ENCODE assay signal across 25 cellular contexts in genomic region chr2:206231669-206232286, GRCh38. TPM values are rescaled to one million over a fixed set of nuclear protein-coding genes. Genes with fewer than 3 reads are reported as not detected.
DNase-seq lines count a peak whose midpoint lies in the region; ATAC-seq and TF ChIP-seq lines count a peak whose summit lies in the region.
"Had no signal": no experiment of that assay in that cellular context is flagged by ENCODE, and none has a peak within 500 bp of the region (broad histone marks: within the 10 kb centered on the region; RNA-seq: fewer than 3 reads in every experiment).

No MANE protein-coding gene starts in this region.

- H3K4me3 Mint-ChIP-seq in GM23338 (no peak overlapping the region), neural progenitor cell (no peak overlapping the region)
- H3K4me3 Mint-ChIP-seq in activated CD8-positive, alpha-beta T cell treated with anti-CD3 and anti-CD28 coated beads, Interleukin-2, amount 10 ng/mL, durations not matched to agents 7 days and 5 days = no peak overlapping the region
- H3K4me3 Mint-ChIP-seq: CD8-positive, alpha-beta T cell had no signal

- H3K4me1 Mint-ChIP-seq in GM23338 (peaks cover 23% of the 10 kb centered on the region), neural progenitor cell (peaks cover 32% of the 10 kb centered on the region)
- no peaks in the 10 kb centered on the region for H3K4me1 Mint-ChIP-seq in activated CD8-positive, alpha-beta T cell treated with anti-CD3 and anti-CD28 coated beads, Interleukin-2, amount 10 ng/mL, durations not matched to agents 7 days and 5 days (ENCODE audit: low read depth)

- no peaks in the 10 kb centered on the region for H3K36me3 ChIP-seq in GM23338 (ENCODE audit: insufficient read depth)
- no peaks in the 10 kb centered on the region for H3K36me3 ChIP-seq in NT2/D1 (ENCODE audit: insufficient read depth, insufficient read length, low read length)
- no peaks in the 10 kb centered on the region for H3K36me3 ChIP-seq in neural progenitor cell
- H3K36me3 ChIP-seq: HAP-1, SJSA1 had no signal

- H2AFZ ChIP-seq in GM23338 (peak overlapping the region; percentile 66; the same call in 1 of the 2 replicates), neural progenitor cell (replicated peaks) (no peak overlapping the region)

- H4K20me1 ChIP-seq in GM23338 (replicated peaks; ENCODE audit: insufficient read depth) (no peaks in the 10 kb centered on the region), neural progenitor cell (ENCODE audit: low read depth) (no peaks in the 10 kb centered on the region)

- no peak for ATAC-seq in GM23338
- ATAC-seq in activated CD8-positive, alpha-beta T cell treated with anti-CD3 and anti-CD28 coated beads, Interleukin-2, amount 10 ng/mL, durations not matched to agents 7 days and 5 days = no peak
- ATAC-seq: CD8-positive, alpha-beta T cell; HepG2; K562; Right ventricle myocardium inferior had no signal

- H3K4me2 ChIP-seq in GM23338 (no peak overlapping the region), neural progenitor cell (peak overlapping the region; percentile 63)

- no peak overlapping the region for H3K4me3 ChIP-seq in GM23338
- no peak overlapping the region for H3K4me3 ChIP-seq in NT2/D1 (ENCODE audit: insufficient read length, low read depth)
- no peak overlapping the region for H3K4me3 ChIP-seq in neural progenitor cell
- H3K4me3 ChIP-seq: HAP-1, K562, SJSA1 had no signal

- H3K27me3 ChIP-seq in GM23338 (ENCODE audit: insufficient read depth) = no peaks in the 10 kb centered on the region
- H3K27me3 ChIP-seq in NT2/D1 (ENCODE audit: insufficient read depth, insufficient read length) = no peaks in the 10 kb centered on the region
- no peaks in the 10 kb centered on the region for H3K27me3 ChIP-seq in neural progenitor cell
- H3K27me3 ChIP-seq: SJSA1 had no signal

- H3K27ac ChIP-seq in GM23338 (ENCODE audit: low read depth) (no peak overlapping the region; the same call in 1 of the 2 replicates), neural progenitor cell (peak overlapping the region; percentile 53)
- H3K27ac ChIP-seq: HL-60, SJSA1 had no signal

- H3K9me2 ChIP-seq in GM23338 (ENCODE audit: insufficient read depth) = no peaks in the 10 kb centered on the region

- peaks cover 6% of the 10 kb centered on the region for H3K27me3 Mint-ChIP-seq in GM23338 (ENCODE audit: insufficient read depth, low read depth, poor library complexity)
- H3K27me3 Mint-ChIP-seq in neural progenitor cell (ENCODE audit: insufficient read depth, low read depth) = peaks cover 6% of the 10 kb centered on the region
- H3K27me3 Mint-ChIP-seq in activated CD8-positive, alpha-beta T cell treated with anti-CD3 and anti-CD28 coated beads, Interleukin-2, amount 10 ng/mL, durations not matched to agents 7 days and 5 days (ENCODE audit: low read depth) = no peaks in the 10 kb centered on the region

- H3K36me3 Mint-ChIP-seq in GM23338 (ENCODE audit: low read depth) (no peaks in the 10 kb centered on the region), neural progenitor cell (peaks cover 2% of the 10 kb centered on the region)
- H3K36me3 Mint-ChIP-seq in activated CD8-positive, alpha-beta T cell treated with anti-CD3 and anti-CD28 coated beads, Interleukin-2, amount 10 ng/mL, durations not matched to agents 7 days and 5 days (ENCODE audit: low read depth) = no peaks in the 10 kb centered on the region
- H3K36me3 Mint-ChIP-seq: CD8-positive, alpha-beta T cell had no signal

- H3K4me1 ChIP-seq in GM23338 (ENCODE audit: insufficient read depth) (peaks cover 24% of the 10 kb centered on the region), NT2/D1 (ENCODE audit: insufficient read depth, insufficient read length) (peaks cover 3% of the 10 kb centered on the region), neural progenitor cell (peaks cover 36% of the 10 kb centered on the region)
- H3K4me1 ChIP-seq: SJSA1 had no signal

- peak overlapping the region; percentile 57 for H3K9ac ChIP-seq in NT2/D1 (ENCODE audit: insufficient read length, low read depth)
- H3K9ac ChIP-seq in neural progenitor cell = no peak overlapping the region

- TF ChIP-seq CTCF in GM23338 (conservative IDR thresholded peaks at IDR 0.05; ENCODE audit: low read depth in 2 of 2) = no peak
- TF ChIP-seq CTCF in neural progenitor cell (IDR thresholded peaks at IDR 0.05) = no peak

- DNase-seq in DMS79 treated with DMSO at 0.1 percent for 48 hours (lab: John Stamatoyannopoulos, UW) (peak; percentile 36), DMS79 (lab: John Stamatoyannopoulos, UW) (no peak), GM23338 (ENCODE audit: low spot score) (no peak), NT2/D1 (ENCODE audit: low read depth, low spot score) (no peak), neural progenitor cell (ENCODE audit: low spot score) (no peak), NCI-H82 (lab: John Stamatoyannopoulos, UW) (no peak), SW480 (ENCODE audit: low spot score) (no peak)
- DNase-seq in activated CD8-positive, alpha-beta T cell treated with anti-CD3 and anti-CD28 coated beads, Interleukin-2, amount 10 ng/mL, durations not matched to agents 7 days and 5 days = no peak
- DNase-seq: 8988T; C1 segment of cervical spinal cord; CD8-positive, alpha-beta T cell; EL; GF-D8; MM.1S; NCI-H1048; NCI-H1436 treated with DMSO at 0.1 percent for 48 hours; NCI-H2029 treated with DMSO at 0.1 percent for 48 hours; OCI-M1 had no signal

- H3K9me3 ChIP-seq in NT2/D1 (ENCODE audit: insufficient read depth, low read length) (peaks cover 16% of the 10 kb centered on the region; the same call in 1 of the 2 replicates), neural progenitor cell (ENCODE audit: low read depth) (no peaks in the 10 kb centered on the region)
- H3K9me3 ChIP-seq: SJSA1 had no signal

- H3F3A ChIP-seq in GM23338 (replicated peaks; ENCODE audit: low read depth) = no peaks in the 10 kb centered on the region
- peaks cover 45% of the 10 kb centered on the region for H3F3A ChIP-seq in neural progenitor cell (ENCODE audit: low read depth)

- CTCF ChIA-PET in activated CD8-positive, alpha-beta T cell treated with anti-CD3 and anti-CD28 coated beads, Interleukin-2, amount 10 ng/mL, durations not matched to agents 7 days and 5 days (lab: Charles Lee) = no interaction called here

- H3K27ac Mint-ChIP-seq in GM23338 (no peak overlapping the region), neural progenitor cell (peak overlapping the region; percentile 50)
- no peak overlapping the region for H3K27ac Mint-ChIP-seq in activated CD8-positive, alpha-beta T cell treated with anti-CD3 and anti-CD28 coated beads, Interleukin-2, amount 10 ng/mL, durations not matched to agents 7 days and 5 days
- H3K27ac Mint-ChIP-seq: CD8-positive, alpha-beta T cell had no signal

- no peaks in the 10 kb centered on the region for H3K79me2 ChIP-seq in GM23338 (replicated peaks; ENCODE audit: insufficient read depth)
- H3K79me2 ChIP-seq in neural progenitor cell (ENCODE audit: low read depth) = no peaks in the 10 kb centered on the region

- POLR2A ChIA-PET in activated CD8-positive, alpha-beta T cell treated with anti-CD3 and anti-CD28 coated beads, Interleukin-2, amount 10 ng/mL, durations not matched to agents 7 days and 5 days (lab: Charles Lee) = no interaction called here

- H3K9me3 Mint-ChIP-seq in GM23338 (peaks cover 9% of the 10 kb centered on the region; the same call in 2 of the 3 replicates), neural progenitor cell (peaks cover 13% of the 10 kb centered on the region)
- H3K9me3 Mint-ChIP-seq in activated CD8-positive, alpha-beta T cell treated with anti-CD3 and anti-CD28 coated beads, Interleukin-2, amount 10 ng/mL, durations not matched to agents 7 days and 5 days (ENCODE audit: insufficient read depth) = no peaks in the 10 kb centered on the region

TF ChIP-seq in GM23338, 12 proteins besides CTCF, POLR2A, EP300 and RAD21 (continues in another document):
- no peak for TF ChIP-seq REST (IDR thresholded peaks at IDR 0.05; ENCODE audit: unreplicated experiment)
- TF ChIP-seq CREB1 (CRISPR knock-in tag; IDR thresholded peaks at IDR 0.05; ENCODE audit: low read depth) = no peak
- no peak for TF ChIP-seq JUNB (IDR thresholded peaks at IDR 0.05; ENCODE audit: unreplicated experiment)

RNA-seq across cellular contexts. Expression of gene ZDBF2, which starts 42.7 kb away (rescaled TPM):
- total RNA-seq in GM23338 (2014; rRNA removed; shearing (Covaris generic)) = 35.6 and 41.1 TPM in 2 replicates
- polyA plus RNA-seq in GM23338 (2016; fragmentation: Nextera tagmentation; extraction: Ambion mirVana) = 7.5 and 7.6 TPM in 2 replicates
- 42.6 and 83.6 TPM in 2 replicates for total RNA-seq in neural progenitor cell (ENCODE audit: low replicate concordance)
- 1 to 10 TPM; 3.2 to 4.3 TPM for total RNA-seq in activated CD8-positive, alpha-beta T cell treated with anti-CD3 and anti-CD28 coated beads, Interleukin-2, amount 10 ng/mL, durations not matched to agents 7 days and 5 days
- total RNA-seq: HT-29 had no signal
